18 cellular contexts compared by ENCODE assay signal in genomic region chr2:27398962-27399361, GRCh38.
"Had no signal": no experiment of that assay in that cellular context is flagged by ENCODE, and none has a peak within 500 bp of the region (broad histone marks: within the 10 kb centered on the region; RNA-seq: fewer than 3 reads in every experiment).

No MANE protein-coding gene starts in this region.

- ATAC-seq: activated CD8-positive, alpha-beta T cell treated with anti-CD3 and anti-CD28 coated beads for 36 hours; foreskin keratinocyte had no signal

- H3K4me1 Mint-ChIP-seq: nephron had no signal

- DNase-seq: activated CD8-positive, alpha-beta T cell treated with anti-CD3 and anti-CD28 coated beads for 36 hours; activated gamma-delta T cell; activated T-cell treated with anti-CD3 and anti-CD28 coated beads, Interleukin-2, amount 50 U/mL, for 48 hours; amniotic stem cell; foreskin keratinocyte; glutamatergic neuron; hypothalamus; midbrain; nucleus accumbens; spleen; stimulated activated CD4-positive, alpha-beta T cell treated with anti-CD3 and anti-CD28 coated beads, Interleukin-4, amount 100 ng/mL, for 4 hours; stimulated activated naive CD4-positive, alpha-beta T cell; substantia nigra; tibial artery; WERI-Rb-1 had no signal

- H3K27me3 Mint-ChIP-seq: activated CD8-positive, alpha-beta T cell treated with anti-CD3 and anti-CD28 coated beads for 36 hours; activated naive CD8-positive, alpha-beta T cell had no signal

- H3K4me3 Mint-ChIP-seq: activated CD8-positive, alpha-beta T cell treated with anti-CD3 and anti-CD28 coated beads for 36 hours; activated naive CD8-positive, alpha-beta T cell; nephron; T-helper 1 cell treated with Interleukin-12 subunit alpha and Interleukin-12 subunit beta and Interleukin-4 antibody, amounts not matched to agents 30 μg/mL and 1 μg/mL, for 36 hours had no signal

- H3K9me3 Mint-ChIP-seq: activated CD8-positive, alpha-beta T cell treated with anti-CD3 and anti-CD28 coated beads for 36 hours; nephron; T-helper 1 cell treated with Interleukin-12 subunit alpha and Interleukin-12 subunit beta and Interleukin-4 antibody, amounts not matched to agents 30 μg/mL and 1 μg/mL, for 36 hours had no signal

- H3K27ac Mint-ChIP-seq: activated CD8-positive, alpha-beta T cell treated with anti-CD3 and anti-CD28 coated beads for 36 hours; activated naive CD8-positive, alpha-beta T cell; nephron; T-helper 1 cell treated with Interleukin-12 subunit alpha and Interleukin-12 subunit beta and Interleukin-4 antibody, amounts not matched to agents 30 μg/mL and 1 μg/mL, for 36 hours had no signal
